In genomic region chr2:72147303-72147970, GRCh38 we compare ENCODE assay signal across 8 cellular contexts. TPM values are rescaled to one million over a fixed set of nuclear protein-coding genes. Genes with fewer than 3 reads are reported as not detected.
A peak's percentile ranks its signal among the peaks of the same experiment; 100 is the strongest.
DNase-seq lines count a peak whose midpoint lies in the region; ATAC-seq and TF ChIP-seq lines count a peak whose summit lies in the region.

Gene CYP26B1, minus strand, starts transcription at chr2:72147862. Its CDS starts 28 bp downstream, at chr2:72147834.

- peaks cover 0 to 9% (median 0%) of the 10 kb centered on the region in 3 donors for H3K36me3 Mint-ChIP-seq in naive thymus-derived CD8-positive, alpha-beta T cell

- H3K36me3 ChIP-seq in GM06990 (ENCODE audit: control insufficient read depth, insufficient read depth, low read length) (no peaks in the 10 kb centered on the region), SJSA1 (no peaks in the 10 kb centered on the region), BE2C (no peaks in the 10 kb centered on the region)

- no peak within 1 kb of the TSS for H3K27ac ChIP-seq in SJSA1

- H3K27me3 ChIP-seq in GM06990 (replicated peaks; ENCODE audit: control insufficient read depth, insufficient read depth, low read length) (peaks cover 2% of the 10 kb centered on the region), SJSA1 (replicated peaks) (peaks cover 57% of the 10 kb centered on the region), BE2C (peaks cover 64% of the 10 kb centered on the region)

- H3K4me3 ChIP-seq in GM06990 (replicated peaks; ENCODE audit: low read depth, low read length) (peak within 1 kb of the TSS; percentile 36), SJSA1 (peak within 1 kb of the TSS; percentile 35), epithelial cell of esophagus (ENCODE audit: low read length) (peak within 1 kb of the TSS; percentile 52), BE2C (ENCODE audit: low read depth, low read length) (no peak within 1 kb of the TSS)

- TF ChIP-seq CTCF in GM06990 (IDR thresholded peaks at IDR 0.05; ENCODE audit: insufficient read depth, low read length, poor library complexity, severe bottlenecking) (no peak), epithelial cell of esophagus (IDR thresholded peaks at IDR 0.05; ENCODE audit: insufficient read depth, low read depth, low read length, missing control alignments) (no peak), BE2C (IDR thresholded peaks at IDR 0.05; ENCODE audit: low read depth, low read length) (no peak)

- peak within 1 kb of the TSS; percentile 75 to 92 (median 90) for H3K4me3 Mint-ChIP-seq in naive thymus-derived CD8-positive, alpha-beta T cell

- H3K27me3 Mint-ChIP-seq in naive thymus-derived CD8-positive, alpha-beta T cell: peaks cover 34 to 83% (median 69%) of the 10 kb centered on the region in 5 donors

- peaks cover 11% of the 10 kb centered on the region for H3K9me3 ChIP-seq in SJSA1 (replicated peaks)
- no peaks in the 10 kb centered on the region for H3K9me3 ChIP-seq in BE2C

- H3K9me3 Mint-ChIP-seq in naive thymus-derived CD8-positive, alpha-beta T cell: peaks cover 0 to 7% (median 0%) of the 10 kb centered on the region in 9 donors

- ATAC-seq in naive thymus-derived CD8-positive, alpha-beta T cell: no peak
- no peak for ATAC-seq in GM18517 (IDR thresholded peaks at IDR 0.05; ENCODE audit: unreplicated experiment)
- no peak for ATAC-seq in GM19397 (IDR thresholded peaks at IDR 0.05; ENCODE audit: unreplicated experiment)

- peak within 1 kb of the TSS in 2 of 10 donors; percentile 18 to 65 for H3K27ac Mint-ChIP-seq in naive thymus-derived CD8-positive, alpha-beta T cell

- peaks cover 28 to 63% (median 45%) of the 10 kb centered on the region in 4 donors for H3K4me1 Mint-ChIP-seq in naive thymus-derived CD8-positive, alpha-beta T cell

- DNase-seq in GM06990 (ENCODE audit: extremely low read depth, insufficient read length) (no peak), SJSA1 (ENCODE audit: low read depth in 1 of 2, low spot score in 2 of 2) (peak in 1 of 2 experiments; percentile 44), epithelial cell of esophagus (ENCODE audit: low read depth) (no peak), EL (no peak), BE2C (no peak)
- DNase-seq in naive thymus-derived CD8-positive, alpha-beta T cell: peak in 1 of 10 donors; percentile 19

- POLR2A ChIA-PET in naive thymus-derived CD8-positive, alpha-beta T cell (lab: Charles Lee): no interaction called here

- H3K4me1 ChIP-seq in SJSA1 (replicated peaks): peaks cover 39% of the 10 kb centered on the region
- no peaks in the 10 kb centered on the region for H3K4me1 ChIP-seq in BE2C

RNA-seq across cellular contexts. Expression of gene CYP26B1, which starts in this region (rescaled TPM):
- total RNA-seq in SJSA1 (2014; rRNA removed; shearing (Covaris generic)): 0.03 TPM in 1 of 2 replicates, not detected in the other
- not detected for total RNA-seq in naive thymus-derived CD8-positive, alpha-beta T cell
- polyA plus RNA-seq in naive thymus-derived CD8-positive, alpha-beta T cell: not detected
- 0.52 TPM for polyA plus RNA-seq in BE2C (2012; ENCODE audit: insufficient read depth, insufficient read length, low read depth)
